In the genomic region with DNA sequence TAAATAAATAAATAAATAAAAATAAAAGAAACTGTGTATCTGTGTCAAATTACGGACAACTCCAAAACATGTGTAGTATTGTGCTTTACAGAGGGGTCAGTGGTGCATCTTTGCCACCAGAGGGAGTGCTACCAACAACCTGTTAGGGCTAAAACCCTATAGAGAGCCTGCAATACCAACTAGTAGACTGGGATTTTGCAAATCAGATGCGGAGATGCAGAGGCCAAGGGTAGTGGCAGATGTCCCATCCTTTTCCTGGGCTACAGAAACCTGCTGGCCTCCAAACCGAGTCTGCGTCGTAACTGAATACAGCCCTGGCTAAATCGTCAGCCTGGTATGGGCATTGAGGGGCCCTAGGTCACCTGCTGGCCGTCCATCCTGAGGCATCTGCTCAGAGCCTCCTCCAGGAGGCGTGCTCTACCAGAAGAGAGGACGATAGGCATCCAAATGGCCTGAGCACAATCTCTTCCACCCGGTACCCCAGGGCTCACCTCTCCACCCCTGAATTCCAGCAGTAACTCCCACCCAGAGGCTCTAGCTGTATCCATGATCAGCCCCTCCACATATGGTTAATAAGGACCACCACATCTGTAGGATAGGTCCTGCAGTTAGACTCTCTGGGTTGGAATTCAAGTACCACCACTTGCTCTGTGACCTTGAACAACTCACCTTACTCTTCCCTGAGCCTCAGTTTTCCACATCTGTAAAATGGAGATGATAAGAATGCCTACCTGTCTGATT, we compare ENCODE assay signal across 1 cellular context.
TF ChIP-seq lines count a peak whose summit lies in the region.

No MANE protein-coding gene starts in this region.

TF ChIP-seq in neural cell, 6 proteins besides CTCF, POLR2A, EP300 and RAD21:
- TF ChIP-seq TAF1 (IDR thresholded peaks at IDR 0.05; ENCODE audit: low read depth) (no peak), MXI1 (conservative IDR thresholded peaks at IDR 0.05; ENCODE audit: poor library complexity, severe bottlenecking) (no peak), SMC3 (conservative IDR thresholded peaks at IDR 0.05; ENCODE audit: poor library complexity) (peak; percentile 71)
